2 cellular contexts compared by ENCODE assay signal in the genomic region with DNA sequence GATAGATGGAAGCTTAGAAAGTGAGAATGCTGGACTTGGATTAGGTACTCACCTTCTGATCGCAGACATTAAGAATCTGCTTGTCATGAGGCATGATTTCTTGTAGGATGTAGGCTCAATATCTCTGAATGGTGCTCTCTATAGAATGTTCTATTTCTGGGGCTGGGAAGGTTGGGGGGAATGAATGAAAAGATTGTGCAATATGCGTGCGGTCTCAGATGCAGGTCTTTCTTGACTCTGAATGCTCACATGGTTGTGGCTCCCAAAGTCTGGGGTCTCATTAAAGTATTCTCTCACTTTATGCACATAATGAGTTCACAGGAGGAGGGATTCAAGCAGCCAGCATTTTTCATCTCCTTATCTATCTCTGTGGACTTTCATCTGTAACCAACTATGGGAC.
TF ChIP-seq lines count a peak whose summit lies in the region.

No MANE protein-coding gene starts in this region.

TF ChIP-seq in GM23338, 12 proteins besides CTCF, POLR2A, EP300 and RAD21:
- TF ChIP-seq, protein P1, sequence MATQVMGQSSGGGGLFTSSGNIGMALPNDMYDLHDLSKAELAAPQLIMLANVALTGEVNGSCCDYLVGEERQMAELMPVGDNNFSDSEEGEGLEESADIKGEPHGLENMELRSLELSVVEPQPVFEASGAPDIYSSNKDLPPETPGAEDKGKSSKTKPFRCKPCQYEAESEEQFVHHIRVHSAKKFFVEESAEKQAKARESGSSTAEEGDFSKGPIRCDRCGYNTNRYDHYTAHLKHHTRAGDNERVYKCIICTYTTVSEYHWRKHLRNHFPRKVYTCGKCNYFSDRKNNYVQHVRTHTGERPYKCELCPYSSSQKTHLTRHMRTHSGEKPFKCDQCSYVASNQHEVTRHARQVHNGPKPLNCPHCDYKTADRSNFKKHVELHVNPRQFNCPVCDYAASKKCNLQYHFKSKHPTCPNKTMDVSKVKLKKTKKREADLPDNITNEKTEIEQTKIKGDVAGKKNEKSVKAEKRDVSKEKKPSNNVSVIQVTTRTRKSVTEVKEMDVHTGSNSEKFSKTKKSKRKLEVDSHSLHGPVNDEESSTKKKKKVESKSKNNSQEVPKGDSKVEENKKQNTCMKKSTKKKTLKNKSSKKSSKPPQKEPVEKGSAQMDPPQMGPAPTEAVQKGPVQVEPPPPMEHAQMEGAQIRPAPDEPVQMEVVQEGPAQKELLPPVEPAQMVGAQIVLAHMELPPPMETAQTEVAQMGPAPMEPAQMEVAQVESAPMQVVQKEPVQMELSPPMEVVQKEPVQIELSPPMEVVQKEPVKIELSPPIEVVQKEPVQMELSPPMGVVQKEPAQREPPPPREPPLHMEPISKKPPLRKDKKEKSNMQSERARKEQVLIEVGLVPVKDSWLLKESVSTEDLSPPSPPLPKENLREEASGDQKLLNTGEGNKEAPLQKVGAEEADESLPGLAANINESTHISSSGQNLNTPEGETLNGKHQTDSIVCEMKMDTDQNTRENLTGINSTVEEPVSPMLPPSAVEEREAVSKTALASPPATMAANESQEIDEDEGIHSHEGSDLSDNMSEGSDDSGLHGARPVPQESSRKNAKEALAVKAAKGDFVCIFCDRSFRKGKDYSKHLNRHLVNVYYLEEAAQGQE (IDR thresholded peaks at IDR 0.05; ENCODE audit: unreplicated experiment) = no peak
- no peak for TF ChIP-seq EZH2phosphoT487 (IDR thresholded peaks at IDR 0.05; ENCODE audit: unreplicated experiment)
- no peak for TF ChIP-seq ETS1 (IDR thresholded peaks at IDR 0.05)
- TF ChIP-seq, protein P2, sequence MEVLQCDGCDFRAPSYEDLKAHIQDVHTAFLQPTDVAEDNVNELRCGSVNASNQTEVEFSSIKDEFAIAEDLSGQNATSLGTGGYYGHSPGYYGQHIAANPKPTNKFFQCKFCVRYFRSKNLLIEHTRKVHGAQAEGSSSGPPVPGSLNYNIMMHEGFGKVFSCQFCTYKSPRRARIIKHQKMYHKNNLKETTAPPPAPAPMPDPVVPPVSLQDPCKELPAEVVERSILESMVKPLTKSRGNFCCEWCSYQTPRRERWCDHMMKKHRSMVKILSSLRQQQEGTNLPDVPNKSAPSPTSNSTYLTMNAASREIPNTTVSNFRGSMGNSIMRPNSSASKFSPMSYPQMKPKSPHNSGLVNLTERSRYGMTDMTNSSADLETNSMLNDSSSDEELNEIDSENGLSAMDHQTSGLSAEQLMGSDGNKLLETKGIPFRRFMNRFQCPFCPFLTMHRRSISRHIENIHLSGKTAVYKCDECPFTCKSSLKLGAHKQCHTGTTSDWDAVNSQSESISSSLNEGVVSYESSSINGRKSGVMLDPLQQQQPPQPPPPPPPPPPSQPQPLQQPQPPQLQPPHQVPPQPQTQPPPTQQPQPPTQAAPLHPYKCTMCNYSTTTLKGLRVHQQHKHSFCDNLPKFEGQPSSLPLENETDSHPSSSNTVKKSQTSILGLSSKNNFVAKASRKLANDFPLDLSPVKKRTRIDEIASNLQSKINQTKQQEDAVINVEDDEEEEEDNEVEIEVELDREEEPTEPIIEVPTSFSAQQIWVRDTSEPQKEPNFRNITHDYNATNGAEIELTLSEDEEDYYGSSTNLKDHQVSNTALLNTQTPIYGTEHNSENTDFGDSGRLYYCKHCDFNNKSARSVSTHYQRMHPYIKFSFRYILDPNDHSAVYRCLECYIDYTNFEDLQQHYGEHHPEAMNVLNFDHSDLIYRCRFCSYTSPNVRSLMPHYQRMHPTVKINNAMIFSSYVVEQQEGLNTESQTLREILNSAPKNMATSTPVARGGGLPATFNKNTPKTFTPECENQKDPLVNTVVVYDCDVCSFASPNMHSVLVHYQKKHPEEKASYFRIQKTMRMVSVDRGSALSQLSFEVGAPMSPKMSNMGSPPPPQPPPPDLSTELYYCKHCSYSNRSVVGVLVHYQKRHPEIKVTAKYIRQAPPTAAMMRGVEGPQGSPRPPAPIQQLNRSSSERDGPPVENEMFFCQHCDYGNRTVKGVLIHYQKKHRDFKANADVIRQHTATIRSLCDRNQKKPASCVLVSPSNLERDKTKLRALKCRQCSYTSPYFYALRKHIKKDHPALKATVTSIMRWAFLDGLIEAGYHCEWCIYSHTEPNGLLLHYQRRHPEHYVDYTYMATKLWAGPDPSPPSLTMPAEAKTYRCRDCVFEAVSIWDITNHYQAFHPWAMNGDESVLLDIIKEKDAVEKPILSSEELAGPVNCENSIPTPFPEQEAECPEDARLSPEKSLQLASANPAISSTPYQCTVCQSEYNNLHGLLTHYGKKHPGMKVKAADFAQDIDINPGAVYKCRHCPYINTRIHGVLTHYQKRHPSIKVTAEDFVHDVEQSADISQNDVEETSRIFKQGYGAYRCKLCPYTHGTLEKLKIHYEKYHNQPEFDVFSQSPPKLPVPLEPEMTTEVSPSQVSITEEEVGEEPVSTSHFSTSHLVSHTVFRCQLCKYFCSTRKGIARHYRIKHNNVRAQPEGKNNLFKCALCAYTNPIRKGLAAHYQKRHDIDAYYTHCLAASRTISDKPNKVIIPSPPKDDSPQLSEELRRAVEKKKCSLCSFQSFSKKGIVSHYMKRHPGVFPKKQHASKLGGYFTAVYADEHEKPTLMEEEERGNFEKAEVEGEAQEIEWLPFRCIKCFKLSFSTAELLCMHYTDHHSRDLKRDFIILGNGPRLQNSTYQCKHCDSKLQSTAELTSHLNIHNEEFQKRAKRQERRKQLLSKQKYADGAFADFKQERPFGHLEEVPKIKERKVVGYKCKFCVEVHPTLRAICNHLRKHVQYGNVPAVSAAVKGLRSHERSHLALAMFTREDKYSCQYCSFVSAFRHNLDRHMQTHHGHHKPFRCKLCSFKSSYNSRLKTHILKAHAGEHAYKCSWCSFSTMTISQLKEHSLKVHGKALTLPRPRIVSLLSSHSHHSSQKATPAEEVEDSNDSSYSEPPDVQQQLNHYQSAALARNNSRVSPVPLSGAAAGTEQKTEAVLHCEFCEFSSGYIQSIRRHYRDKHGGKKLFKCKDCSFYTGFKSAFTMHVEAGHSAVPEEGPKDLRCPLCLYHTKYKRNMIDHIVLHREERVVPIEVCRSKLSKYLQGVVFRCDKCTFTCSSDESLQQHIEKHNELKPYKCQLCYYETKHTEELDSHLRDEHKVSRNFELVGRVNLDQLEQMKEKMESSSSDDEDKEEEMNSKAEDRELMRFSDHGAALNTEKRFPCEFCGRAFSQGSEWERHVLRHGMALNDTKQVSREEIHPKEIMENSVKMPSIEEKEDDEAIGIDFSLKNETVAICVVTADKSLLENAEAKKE (CRISPR knock-in tag; IDR thresholded peaks at IDR 0.05) = no peak
- no peak for TF ChIP-seq POLR2AphosphoS5 (IDR thresholded peaks at IDR 0.05; ENCODE audit: low read depth)

TF ChIP-seq in H1, 55 proteins besides CTCF, POLR2A, EP300 and RAD21 (continued from another document):
- TF ChIP-seq FOSL1 (IDR thresholded peaks at IDR 0.05; ENCODE audit: insufficient read depth, low read depth, low read length) (no peak), CHD7 (IDR thresholded peaks at IDR 0.05; ENCODE audit: insufficient replicate concordance, low read length) (no peak), CHD2 (IDR thresholded peaks at IDR 0.05; ENCODE audit: low read length) (no peak)
